Comparison of ENCODE assay signal across 12 cellular contexts in genomic region chr20:44720617-44720993, GRCh38. TPM values are rescaled to one million over a fixed set of nuclear protein-coding genes. Genes with fewer than 3 reads are reported as not detected.
DNase-seq lines count a peak whose midpoint lies in the region; ATAC-seq and TF ChIP-seq lines count a peak whose summit lies in the region.
"Had no signal": no experiment of that assay in that cellular context is flagged by ENCODE, and none has a peak within 500 bp of the region (broad histone marks: within the 10 kb centered on the region; RNA-seq: fewer than 3 reads in every experiment).

No MANE protein-coding gene starts in this region.

- ATAC-seq in HG03521 (IDR thresholded peaks at IDR 0.05; ENCODE audit: unreplicated experiment) = no peak
- ATAC-seq: stimulated activated effector memory CD8-positive, alpha-beta T cell treated with anti-CD3 and anti-CD28 coated beads, Interleukin-12 subunit alpha, Interleukin-12 subunit beta, amount 100 ng/mL, for 72 hours had no signal

- intact Hi-C loops in breast epithelium (cut with DNase I; ENCODE audit: low total_unique reads) (loop anchor here (5.0 kb wide), 1 partner anchor 697 kb away; the partner anchor contains the start of gene PIGT), uterus (cut with DNase I; ENCODE audit: low total_unique reads) (no loop called here), testis (cut with DNase I; ENCODE audit: low total_unique reads) (no loop called here)

- H3K27me3 ChIP-seq in breast epithelium (no peaks in the 10 kb centered on the region), uterus (no peaks in the 10 kb centered on the region), Karpas-422 (ENCODE audit: low read length) (no peaks in the 10 kb centered on the region), testis (no peaks in the 10 kb centered on the region)

- H3K9me3 ChIP-seq in breast epithelium = no peaks in the 10 kb centered on the region
- no peaks in the 10 kb centered on the region for H3K9me3 ChIP-seq in uterus
- no peaks in the 10 kb centered on the region for H3K9me3 ChIP-seq in Karpas-422 (ENCODE audit: low read length)
- H3K9me3 ChIP-seq in testis = no peaks in the 10 kb centered on the region

- no peak overlapping the region for H3K9ac ChIP-seq in Karpas-422 (ENCODE audit: low read length)

- H2AFZ ChIP-seq in Karpas-422 (ENCODE audit: low read length) = no peak overlapping the region

- H3K27ac ChIP-seq in breast epithelium (peak overlapping the region; percentile 56 to 69), uterus (peak overlapping the region; percentile 53 to 68), Karpas-422 (ENCODE audit: low read length) (no peak overlapping the region), testis (peak overlapping the region in 1 of 2 donors; percentile 46)
- H3K27ac ChIP-seq: 22Rv1 had no signal

- DNase-seq in DMS79 treated with DMSO at 0.1 percent for 48 hours (lab: John Stamatoyannopoulos, UW) (peak; percentile 10), DMS79 (lab: John Stamatoyannopoulos, UW) (no peak), breast epithelium (ENCODE audit: low spot score in 2 of 2) (peak in 1 of 2 donors; percentile 83), kidney tubule cell (ENCODE audit: low spot score) (peak; percentile 93), uterus (no peak), Karpas-422 (no peak), testis (no peak)
- DNase-seq: T-helper 1 cell had no signal

- H3K4me3 ChIP-seq in breast epithelium = peak overlapping the region in 1 of 3 donors; percentile 58
- no peak overlapping the region for H3K4me3 ChIP-seq in uterus
- no peak overlapping the region for H3K4me3 ChIP-seq in Karpas-422 (ENCODE audit: low read length)
- H3K4me3 ChIP-seq in testis = no peak overlapping the region

- H3K79me2 ChIP-seq in Karpas-422 (ENCODE audit: low read length) = no peaks in the 10 kb centered on the region

- H3K9me2 ChIP-seq in Karpas-422 (replicated peaks; ENCODE audit: insufficient read depth, low read length) = no peaks in the 10 kb centered on the region

- H4K20me1 ChIP-seq in Karpas-422 (ENCODE audit: insufficient read depth, low read depth, low read length) = 0 out of 2 replicates have a peak, but pooled peaks cover 2% of the 10 kb centered on the region

- TF ChIP-seq CTCF in breast epithelium (IDR thresholded peaks at IDR 0.05) (no peak), uterus (IDR thresholded peaks at IDR 0.05) (no peak), testis (IDR thresholded peaks at IDR 0.05) (no peak)

- H3K4me1 ChIP-seq in breast epithelium = peaks cover 3 to 13% of the 10 kb centered on the region in 2 donors
- peaks cover 0 to 9% of the 10 kb centered on the region in 2 donors for H3K4me1 ChIP-seq in uterus
- H3K4me1 ChIP-seq in Karpas-422 (ENCODE audit: low read length) = no peaks in the 10 kb centered on the region
- peaks cover 8% of the 10 kb centered on the region for H3K4me1 ChIP-seq in testis

- 71 to 85% methylated on average over 7 of the region's 7 CpGs for WGBS in testis, 2 donors

- H3K36me3 ChIP-seq in breast epithelium = no peaks in the 10 kb centered on the region
- H3K36me3 ChIP-seq in uterus = no peaks in the 10 kb centered on the region
- no peaks in the 10 kb centered on the region for H3K36me3 ChIP-seq in Karpas-422 (ENCODE audit: insufficient read depth, low read length)
- H3K36me3 ChIP-seq in testis (ENCODE audit: low read depth, missing control alignments) = no peaks in the 10 kb centered on the region

- H3K4me2 ChIP-seq in Karpas-422 (ENCODE audit: low read depth, low read length, poor library complexity, severe bottlenecking) = no peak overlapping the region

- TF ChIP-seq POLR2A in breast epithelium (IDR thresholded peaks at IDR 0.05) (no peak), uterus (IDR thresholded peaks at IDR 0.05) (no peak), testis (IDR thresholded peaks at IDR 0.05) (no peak)

RNA-seq across cellular contexts. Expression of gene CCN5, which starts 5.4 kb away (rescaled TPM):
- total RNA-seq in breast epithelium (1,000 to 10,000 TPM in 1 of 3 donors, 10 to 100 TPM in 2; 16.1 to 1,283 (median 39.0) TPM), uterus (10 to 100 TPM in 3 of 4 donors, not detected in 1; 19.4 to 47.9 (median 29.7) TPM), testis (100 to 1,000 TPM in 1 of 2 donors, 10 to 100 TPM in 1; 37.0 to 152 TPM)
- total RNA-seq in Karpas-422 (2014; rRNA removed; shearing (Covaris generic); ENCODE audit: low replicate concordance) = not detected in 2 replicates
- polyA plus RNA-seq in testis (ENCODE audit: insufficient read depth, low read depth, low replicate concordance) = 52.0 TPM
- total RNA-seq: natural killer cell treated with Interleukin-12 subunit alpha and Interleukin-12 subunit beta and Interleukin-15 and Interleukin-18, amount 100 ng/mL, for 72 hours had no signal

RNA-seq across cellular contexts. Expression of gene KCNK15, which starts 25.1 kb away (rescaled TPM):
- 1 to 10 TPM; 5.0 to 7.3 (median 5.6) TPM for total RNA-seq in breast epithelium
- 1 to 10 TPM in 3 of 4 donors, under 1 TPM in 1; 0.26 to 4.4 (median 2.0) TPM for total RNA-seq in uterus
- not detected in 2 replicates for total RNA-seq in Karpas-422 (2014; rRNA removed; shearing (Covaris generic); ENCODE audit: low replicate concordance)
- 10 to 100 TPM; 16.9 to 23.4 TPM for total RNA-seq in testis
- 4.4 TPM for polyA plus RNA-seq in testis (ENCODE audit: insufficient read depth, low read depth, low replicate concordance)

Comparison
In these comparisons a context has a peak if more than half of its experiments do, and no peak if none do; other contexts are left out.
1. DNase-seq: peak in DMS79 treated with DMSO at 0.1 percent for 48 hours (single experiment) and kidney tubule cell (single experiment); none in DMS79 (single experiment), uterus (0 of 2), Karpas-422 (single experiment) and testis (single experiment).